Comparison of ENCODE assay signal across 8 cellular contexts in genomic region chr19:51703655-51704515, GRCh38. TPM values are rescaled to one million over a fixed set of nuclear protein-coding genes. Genes with fewer than 3 reads are reported as not detected.
DNase-seq lines count a peak whose midpoint lies in the region; ATAC-seq, FAIRE-seq and TF ChIP-seq lines count a peak whose summit lies in the region.

No MANE protein-coding gene starts in this region.

- peak in 1 of 2 donors; percentile 69 for TF ChIP-seq POLR2A in vagina (IDR thresholded peaks at IDR 0.05)

- H3K27ac Mint-ChIP-seq in H9 (peak overlapping the region in 2 of 3 experiments; percentile 52 to 89; a peak in 3 of 7 replicates), T-helper 17 cell (peak overlapping the region; percentile 95)

- H3K4me3 Mint-ChIP-seq in H9 (peak overlapping the region; percentile 70 to 96), T-helper 17 cell (peak overlapping the region; percentile 92)

- peak overlapping the region; percentile 63 for H3K9ac ChIP-seq in H9 (ENCODE audit: extremely low read depth, insufficient read length, low read length)

- H3K4me2 ChIP-seq in H9 (ENCODE audit: insufficient read depth, insufficient read length, low read length): peak overlapping the region; percentile 88

- H3K27me3 ChIP-seq in H9 (ENCODE audit: insufficient read depth, low read length) (no peaks in the 10 kb centered on the region), right cardiac atrium (ENCODE audit: control insufficient read depth, insufficient read depth) (no peaks in the 10 kb centered on the region), vagina (no peaks in the 10 kb centered on the region)

- peak; percentile 92 for ATAC-seq in T-helper 17 cell
- ATAC-seq in right cardiac atrium: peak; percentile 94 to 95

- H3K36me3 Mint-ChIP-seq in H9 (ENCODE audit: insufficient read depth in 1 of 3, low read depth in 3 of 3) (peaks cover 14 to 52% (median 22%) of the 10 kb centered on the region in 3 experiments), T-helper 17 cell (ENCODE audit: low read depth) (peaks cover 3% of the 10 kb centered on the region)

- H3K4me1 Mint-ChIP-seq in H9 (peaks cover 27 to 33% of the 10 kb centered on the region in 2 experiments), T-helper 17 cell (peaks cover 28% of the 10 kb centered on the region)

- no peak overlapping the region for H2BK5ac ChIP-seq in H9 (ENCODE audit: insufficient read length, low read length)

- peaks cover 2% of the 10 kb centered on the region; the same call in 1 of the 2 replicates for H3K4me1 ChIP-seq in H9 (ENCODE audit: insufficient read depth, low read length)
- H3K4me1 ChIP-seq in right cardiac atrium (ENCODE audit: control insufficient read depth, insufficient read depth, low read length): peaks cover 14% of the 10 kb centered on the region
- H3K4me1 ChIP-seq in vagina: peaks cover 47% of the 10 kb centered on the region

- H4K91ac ChIP-seq in H9 (ENCODE audit: insufficient read length, low read depth, low read length): no peak overlapping the region

- no peaks in the 10 kb centered on the region for H4K20me1 ChIP-seq in H9 (ENCODE audit: control insufficient read depth, insufficient read depth, insufficient read length)

- intact Hi-C loops in right cardiac atrium (cut with DNase I): no loop called here
- intact Hi-C loops in vagina (cut with DNase I): loop anchor here (2.0 kb wide), 1 partner anchor 15 kb away; no protein-coding TSS in a partner anchor

- peak overlapping the region; percentile 62; the same call in 1 of the 2 replicates for H3K14ac ChIP-seq in H9 (ENCODE audit: insufficient read depth, low read length)

- H2BK120ac ChIP-seq in H9 (ENCODE audit: low read depth, low read length, poor library complexity, severe bottlenecking): no peak overlapping the region

- H3K4ac ChIP-seq in H9 (ENCODE audit: low read depth, low read length): no peak overlapping the region

- H3K79me1 ChIP-seq in H9 (ENCODE audit: insufficient read depth, low read depth, low read length, poor library complexity, severe bottlenecking): no peaks in the 10 kb centered on the region

- no CpG with 5 or more reads among the region's 71 CpGs for WGBS in H9 (ENCODE audit: extremely low coverage, insufficient read length, low lambda C conversion rate)
- WGBS in right cardiac atrium: 2% methylated on average over 71 of the region's 71 CpGs

- H3K9me3 ChIP-seq in H9 (ENCODE audit: control insufficient read depth, low read depth, low read length) (no peaks in the 10 kb centered on the region), T-helper 17 cell (ENCODE audit: control insufficient read depth, low read length, poor library complexity, severe bottlenecking) (no peaks in the 10 kb centered on the region), right cardiac atrium (ENCODE audit: control insufficient read depth, low read length) (no peaks in the 10 kb centered on the region), vagina (no peaks in the 10 kb centered on the region)

- peaks cover 19% of the 10 kb centered on the region for H3K23me2 ChIP-seq in H9 (ENCODE audit: insufficient read length, low read depth, low read length, poor library complexity, severe bottlenecking)

- H2BK15ac ChIP-seq in H9 (ENCODE audit: low read depth, low read length): no peak overlapping the region

- no peak overlapping the region for H2AK5ac ChIP-seq in H9 (ENCODE audit: insufficient read length, low read length)

- FAIRE-seq in G401.6 (lab: Jason Lieb, UNC): peak; percentile 27

- no peak overlapping the region for H3T11ph ChIP-seq in H9 (ENCODE audit: low read length)

- peaks cover 0 to 11% of the 10 kb centered on the region in 2 donors for H3K36me3 ChIP-seq in vagina

- no peak overlapping the region for H2BK12ac ChIP-seq in H9 (ENCODE audit: insufficient read length, low read depth, low read length)

- H2AFZ ChIP-seq in H9 (ENCODE audit: low read length): no peak overlapping the region

- H3K23ac ChIP-seq in H9 (ENCODE audit: insufficient read length, low read depth, low read length): no peak overlapping the region

- no peaks in the 10 kb centered on the region for H3K79me2 ChIP-seq in H9 (ENCODE audit: insufficient read depth, low read length)

- no peak overlapping the region for H4K5ac ChIP-seq in H9 (ENCODE audit: insufficient read length, low read depth, low read length)

- H3K27ac ChIP-seq in H9 (ENCODE audit: insufficient read length, low read depth, low read length): no peak overlapping the region
- peak overlapping the region; percentile 93 for H3K27ac ChIP-seq in angular gyrus (ENCODE audit: low read depth, low read length)
- H3K27ac ChIP-seq in right cardiac atrium (ENCODE audit: low read length): peak overlapping the region; percentile 92
- peak overlapping the region; percentile 94 for H3K27ac ChIP-seq in vagina

- TF ChIP-seq CTCF in H9 (conservative IDR thresholded peaks at IDR 0.05): peak; percentile 69
- TF ChIP-seq CTCF in vagina (IDR thresholded peaks at IDR 0.05): peak; percentile 10 to 31 (median 16)

- no peak overlapping the region for H3K56ac ChIP-seq in H9 (ENCODE audit: insufficient read length, low read depth, low read length)

- H2BK20ac ChIP-seq in H9 (ENCODE audit: low read depth, low read length, poor library complexity, severe bottlenecking): no peak overlapping the region

- H3K18ac ChIP-seq in H9 (ENCODE audit: insufficient read length, low read depth, low read length): peak overlapping the region; percentile 71

- H3K27me3 Mint-ChIP-seq in H9 (ENCODE audit: low read depth) (peaks cover 5% of the 10 kb centered on the region), T-helper 17 cell (peaks cover 5% of the 10 kb centered on the region)

- H4K8ac ChIP-seq in H9 (replicated peaks; ENCODE audit: insufficient read length, low read depth, low read length): no peak overlapping the region

- H3K4me3 ChIP-seq in right cardiac atrium (ENCODE audit: low read length): peak overlapping the region; percentile 58
- H3K4me3 ChIP-seq in vagina: peak overlapping the region; percentile 70 to 80

- DNase-seq in H9 (peak; percentile 96), NAMALWA (ENCODE audit: low spot score) (peak; percentile 94), T-helper 17 cell (peak; percentile 95), right cardiac atrium (peak; percentile 98 to 100 (median 99)), putamen (ENCODE audit: low spot score) (peak; percentile 93), vagina (ENCODE audit: extremely low spot score in 2 of 2) (peak in 1 of 2 donors; percentile 99)

- peaks cover 0 to 6% of the 10 kb centered on the region in 2 experiments; a peak in 2 of 5 replicates for H3K9me3 Mint-ChIP-seq in H9

RNA-seq across cellular contexts. Expression of gene SPACA6, which starts 10.8 kb away (rescaled TPM):
- 16.0 and 18.9 TPM in 2 replicates for total RNA-seq in H9 (2021)
- total RNA-seq in T-helper 17 cell: 1 to 10 TPM; 4.3 to 6.4 TPM
- 10 to 100 TPM; 15.4 to 25.7 (median 17.2) TPM for total RNA-seq in right cardiac atrium
- polyA plus RNA-seq in right cardiac atrium: 15.0 TPM
- total RNA-seq in vagina: 53.0 TPM

RNA-seq across cellular contexts. Expression of gene HAS1, which starts 19.9 kb away (rescaled TPM):
- total RNA-seq in H9 (2021): 0.53 and 0.70 TPM in 2 replicates
- not detected for total RNA-seq in T-helper 17 cell
- total RNA-seq in right cardiac atrium: 1 to 10 TPM in 3 of 4 donors, under 1 TPM in 1; 0.40 to 1.2 (median 1.1) TPM
- 1.7 TPM for polyA plus RNA-seq in right cardiac atrium
- total RNA-seq in vagina: 2.9 TPM

RNA-seq across cellular contexts. Expression of gene FPR1, which starts 47.8 kb away (rescaled TPM):
- total RNA-seq in H9 (2021) (not detected in 2 replicates), T-helper 17 cell (1 to 10 TPM in 1 of 2 donors, under 1 TPM in 1; 0.70 to 4.1 TPM), right cardiac atrium (10 to 100 TPM in 1 of 4 donors, 1 to 10 TPM in 3; 3.6 to 15.1 (median 7.0) TPM), vagina (12.8 TPM)
- 0.97 TPM for polyA plus RNA-seq in right cardiac atrium

RNA-seq across cellular contexts. Expression of gene FPR2, which starts 57.1 kb away (rescaled TPM):
- total RNA-seq in H9 (2021) (not detected in 2 replicates), T-helper 17 cell (under 1 TPM in 1 of 2 donors, not detected in 1; 0.40 TPM), right cardiac atrium (1 to 10 TPM in 2 of 4 donors, under 1 TPM in 2; 0.42 to 1.4 (median 1.0) TPM), vagina (not detected)
- polyA plus RNA-seq in right cardiac atrium: 0.09 TPM

RNA-seq across cellular contexts. Expression of gene SIGLEC14, which starts 57.3 kb away (rescaled TPM):
- total RNA-seq in H9 (2021) (not detected in 2 replicates), T-helper 17 cell (1 to 10 TPM in 1 of 2 donors, under 1 TPM in 1; 0.86 to 3.3 TPM), right cardiac atrium (1 to 10 TPM; 1.7 to 5.5 (median 3.8) TPM), vagina (not detected)
- polyA plus RNA-seq in right cardiac atrium: 0.75 TPM
